Comparison of ENCODE assay signal across 19 cellular contexts in genomic region chr5:2206244-2207108, GRCh38.
"Had no signal": no experiment of that assay in that cellular context is flagged by ENCODE, and none has a peak within 500 bp of the region (broad histone marks: within the 10 kb centered on the region; RNA-seq: fewer than 3 reads in every experiment).

No MANE protein-coding gene starts in this region.

- H3K27ac Mint-ChIP-seq: activated CD4-positive, alpha-beta T cell treated with anti-CD3 and anti-CD28 coated beads for 36 hours; activated naive CD8-positive, alpha-beta T cell treated with anti-CD3 and anti-CD28 coated beads, Interleukin-2, amount 50 U/mL, for 24 hours; activated T-helper 17 cell treated with anti-CD3 and anti-CD28 coated beads, Interleukin-2, amount 50 U/mL, for 72 hours; natural killer cell; stimulated activated naive CD8-positive, alpha-beta T cell treated with anti-CD3 and anti-CD28 coated beads, Interleukin-15, amount 100 ng/mL, for 72 hours; T-helper 1 cell treated with Interleukin-12 subunit alpha and Interleukin-12 subunit beta and Interleukin-4 antibody, amounts not matched to agents 30 μg/mL and 1 μg/mL, for 36 hours; type B pancreatic cell had no signal

- H3K4me1 ChIP-seq: gastroesophageal sphincter, heart right ventricle had no signal

- H3K9me3 ChIP-seq: gastroesophageal sphincter, heart right ventricle, mucosa of descending colon had no signal

- H3K4me1 Mint-ChIP-seq: activated CD4-positive, alpha-beta T cell treated with anti-CD3 and anti-CD28 coated beads for 36 hours; activated naive CD8-positive, alpha-beta T cell treated with anti-CD3 and anti-CD28 coated beads, Interleukin-2, amount 50 U/mL, for 24 hours; activated T-helper 17 cell treated with anti-CD3 and anti-CD28 coated beads, Interleukin-2, amount 50 U/mL, for 72 hours; natural killer cell; stimulated activated naive CD8-positive, alpha-beta T cell treated with anti-CD3 and anti-CD28 coated beads, Interleukin-15, amount 100 ng/mL, for 72 hours had no signal

- FAIRE-seq: bronchial epithelial cell had no signal

- H3K4me3 Mint-ChIP-seq: activated CD4-positive, alpha-beta T cell treated with anti-CD3 and anti-CD28 coated beads for 36 hours; activated naive CD8-positive, alpha-beta T cell treated with anti-CD3 and anti-CD28 coated beads, Interleukin-2, amount 50 U/mL, for 24 hours; activated T-helper 17 cell treated with anti-CD3 and anti-CD28 coated beads, Interleukin-2, amount 50 U/mL, for 72 hours; natural killer cell; stimulated activated naive CD8-positive, alpha-beta T cell treated with anti-CD3 and anti-CD28 coated beads, Interleukin-15, amount 100 ng/mL, for 72 hours; T-helper 1 cell treated with Interleukin-12 subunit alpha and Interleukin-12 subunit beta and Interleukin-4 antibody, amounts not matched to agents 30 μg/mL and 1 μg/mL, for 36 hours; type B pancreatic cell had no signal

- H3K9me3 Mint-ChIP-seq: activated naive CD8-positive, alpha-beta T cell treated with anti-CD3 and anti-CD28 coated beads, Interleukin-2, amount 50 U/mL, for 24 hours; activated T-helper 17 cell treated with anti-CD3 and anti-CD28 coated beads, Interleukin-2, amount 50 U/mL, for 72 hours; natural killer cell; stimulated activated naive CD8-positive, alpha-beta T cell treated with anti-CD3 and anti-CD28 coated beads, Interleukin-15, amount 100 ng/mL, for 72 hours; T-helper 1 cell treated with Interleukin-12 subunit alpha and Interleukin-12 subunit beta and Interleukin-4 antibody, amounts not matched to agents 30 μg/mL and 1 μg/mL, for 36 hours; type B pancreatic cell had no signal

- H3K4me3 ChIP-seq: gastroesophageal sphincter, heart right ventricle, mucosa of descending colon had no signal

- H3K36me3 ChIP-seq: gastroesophageal sphincter, heart right ventricle, WERI-Rb-1 had no signal

- H3K36me3 Mint-ChIP-seq: natural killer cell, type B pancreatic cell had no signal

- H3K27ac ChIP-seq: gastroesophageal sphincter, heart right ventricle, WERI-Rb-1 had no signal

- DNase-seq: activated CD4-positive, alpha-beta T cell treated with anti-CD3 and anti-CD28 coated beads for 36 hours; activated CD8-positive, alpha-beta memory T cell treated with anti-CD3 and anti-CD28 coated beads for 24 hours; activated naive CD4-positive, alpha-beta T cell treated with Interleukin-2 at 50 U/mL for 16 hours; activated naive CD8-positive, alpha-beta T cell treated with anti-CD3 and anti-CD28 coated beads, Interleukin-2, amount 50 U/mL, for 24 hours; activated T-cell treated with anti-CD3 and anti-CD28 coated beads for 4 hours; dermis blood vessel endothelial cell; erythroblast; heart right ventricle; left cardiac atrium; mucosa of descending colon; natural killer cell; stimulated activated CD4-positive, alpha-beta T cell treated with anti-CD3 and anti-CD28 coated beads, Interleukin-1b, Interleukin-23, amount 100 ng/mL, for 48 hours; stimulated activated naive CD8-positive, alpha-beta T cell treated with anti-CD3 and anti-CD28 coated beads, Interleukin-15, amount 100 ng/mL, for 72 hours; WERI-Rb-1 had no signal
